17 cellular contexts compared by ENCODE assay signal in genomic region chr5:168962323-168962722, GRCh38.
"Had no signal": no experiment of that assay in that cellular context is flagged by ENCODE, and none has a peak within 500 bp of the region (broad histone marks: within the 10 kb centered on the region; RNA-seq: fewer than 3 reads in every experiment).

No MANE protein-coding gene starts in this region.

- H3K4me1 Mint-ChIP-seq: brain, memory B cell had no signal

- H3K36me3 Mint-ChIP-seq: activated CD8-positive, alpha-beta memory T cell treated with anti-CD3 and anti-CD28 coated beads, Interleukin-2, amount 10 ng/mL, durations not matched to agents 7 days and 5 days; activated naive CD8-positive, alpha-beta T cell treated with anti-CD3 and anti-CD28 coated beads, Interleukin-2, amount 10 ng/mL, durations not matched to agents 7 days and 5 days; brain; memory B cell had no signal

- H3K9me3 Mint-ChIP-seq: activated CD4-positive, alpha-beta memory T cell treated with anti-CD3 and anti-CD28 coated beads, Interleukin-2, amount 10 ng/mL, durations not matched to agents 7 days and 5 days; activated naive CD8-positive, alpha-beta T cell treated with anti-CD3 and anti-CD28 coated beads, Interleukin-2, amount 10 ng/mL, durations not matched to agents 7 days and 5 days; memory B cell had no signal

- H3K4me3 Mint-ChIP-seq: activated CD4-positive, alpha-beta memory T cell treated with anti-CD3 and anti-CD28 coated beads, Interleukin-2, amount 10 ng/mL, durations not matched to agents 7 days and 5 days; activated CD8-positive, alpha-beta memory T cell treated with anti-CD3 and anti-CD28 coated beads, Interleukin-2, amount 10 ng/mL, durations not matched to agents 7 days and 5 days; activated naive CD8-positive, alpha-beta T cell treated with anti-CD3 and anti-CD28 coated beads, Interleukin-2, amount 10 ng/mL, durations not matched to agents 7 days and 5 days; brain; memory B cell had no signal

- H3K27me3 Mint-ChIP-seq: activated CD4-positive, alpha-beta memory T cell treated with anti-CD3 and anti-CD28 coated beads, Interleukin-2, amount 10 ng/mL, durations not matched to agents 7 days and 5 days had no signal

- H3K4me3 ChIP-seq: dorsolateral prefrontal cortex, gastroesophageal sphincter, pancreas, tibial artery had no signal

- H3K27me3 ChIP-seq: gastroesophageal sphincter, pancreas, tibial artery had no signal

- DNase-seq: activated CD4-positive, alpha-beta memory T cell treated with anti-CD3 and anti-CD28 coated beads, Interleukin-2, amount 10 ng/mL, durations not matched to agents 7 days and 5 days; activated CD4-positive, alpha-beta T cell treated with anti-CD3 and anti-CD28 coated beads for 48 hours; activated CD4-positive, CD25-positive, alpha-beta regulatory T cell; activated CD8-positive, alpha-beta memory T cell treated with anti-CD3 and anti-CD28 coated beads, Interleukin-2, amount 10 ng/mL, durations not matched to agents 7 days and 5 days; activated naive CD8-positive, alpha-beta T cell treated with anti-CD3 and anti-CD28 coated beads, Interleukin-2, amount 10 ng/mL, durations not matched to agents 7 days and 5 days; anterior cingulate cortex; caudate nucleus; dorsolateral prefrontal cortex; pancreas; stimulated activated naive CD8-positive, alpha-beta T cell treated with anti-CD3 and anti-CD28 coated beads, Interleukin-15, Interleukin-2, amounts not matched to agents 100 U/mL and 50 U/mL, for 24 hours; substantia nigra; tibial artery had no signal

- H3K27ac ChIP-seq: dorsolateral prefrontal cortex, epithelial cell of prostate, gastroesophageal sphincter, pancreas, tibial artery had no signal

- H3K9me3 ChIP-seq: gastroesophageal sphincter, pancreas, tibial artery had no signal

- FAIRE-seq: pancreas, urothelium cell line had no signal

- H3K36me3 ChIP-seq: gastroesophageal sphincter, pancreas, tibial artery had no signal

- H3K4me1 ChIP-seq: pancreas had no signal

- ATAC-seq: activated CD8-positive, alpha-beta memory T cell treated with anti-CD3 and anti-CD28 coated beads, Interleukin-2, amount 10 ng/mL, durations not matched to agents 7 days and 5 days; gastroesophageal sphincter; pancreas; stimulated activated naive CD8-positive, alpha-beta T cell treated with anti-CD3 and anti-CD28 coated beads, Interleukin-15, Interleukin-2, amounts not matched to agents 100 U/mL and 50 U/mL, for 24 hours had no signal

- H3K27ac Mint-ChIP-seq: activated CD4-positive, alpha-beta memory T cell treated with anti-CD3 and anti-CD28 coated beads, Interleukin-2, amount 10 ng/mL, durations not matched to agents 7 days and 5 days; activated CD8-positive, alpha-beta memory T cell treated with anti-CD3 and anti-CD28 coated beads, Interleukin-2, amount 10 ng/mL, durations not matched to agents 7 days and 5 days; activated naive CD8-positive, alpha-beta T cell treated with anti-CD3 and anti-CD28 coated beads, Interleukin-2, amount 10 ng/mL, durations not matched to agents 7 days and 5 days; memory B cell had no signal
